ENCODE assay signal across 8 cellular contexts in genomic region chr7:155069992-155070827, GRCh38. TPM values are rescaled to one million over a fixed set of nuclear protein-coding genes. Genes with fewer than 3 reads are reported as not detected.
DNase-seq lines count a peak whose midpoint lies in the region; ATAC-seq and TF ChIP-seq lines count a peak whose summit lies in the region.

TSS of gene HTR5A (plus strand) at chr7:155070324. CDS start at chr7:155070900, 576 bp downstream.

- DNase-seq in NCI-H1092 (lab: John Stamatoyannopoulos, UW) (peak; percentile 78), lung (ENCODE audit: low spot score) (peak; percentile 77), NCI-H146 (lab: John Stamatoyannopoulos, UW) (no peak)
- peak; percentile 32 to 52 for DNase-seq in activated CD8-positive, alpha-beta memory T cell treated with anti-CD3 and anti-CD28 coated beads for 1 hour (ENCODE audit: extremely low read depth in 1 of 2, low read depth in 1 of 2)
- peak; percentile 63 for DNase-seq in effector CD4-positive, alpha-beta T cell
- peak; percentile 54 for DNase-seq in stimulated activated CD8-positive, alpha-beta memory T cell treated with anti-CD3 and anti-CD28 coated beads, Interleukin-15, amount 100 ng/mL, for 1 hour (ENCODE audit: low read depth)

- no peaks in the 10 kb centered on the region for H3K36me3 ChIP-seq in lung (ENCODE audit: control insufficient read depth in 2 of 2, insufficient read depth in 2 of 2, low read length in 2 of 2)

- 3 to 4% methylated on average over 44 to 49 of the region's 49 CpGs for WGBS in lung, 2 donors

- peaks cover 0 to 2% of the 10 kb centered on the region in 2 donors for H3K4me1 ChIP-seq in lung (ENCODE audit: control insufficient read depth in 2 of 2, insufficient read depth in 2 of 2, low read length in 2 of 2)

- ATAC-seq in GM18505 (IDR thresholded peaks at IDR 0.05; ENCODE audit: unreplicated experiment): peak; percentile 96
- ATAC-seq in HG02588 (IDR thresholded peaks at IDR 0.05; ENCODE audit: unreplicated experiment): peak; percentile 83
- peak; percentile 97 for ATAC-seq in lung (ENCODE audit: insufficient read depth, low FRiP score)

- no peak for TF ChIP-seq CTCF in lung (IDR thresholded peaks at IDR 0.05; ENCODE audit: control extremely low read depth, extremely low read depth)

- no peak within 1 kb of the TSS for H3K4me3 ChIP-seq in lung

- peaks cover 0 to 2% of the 10 kb centered on the region in 2 donors for H3K9me3 ChIP-seq in lung (ENCODE audit: control insufficient read depth in 2 of 2, insufficient read depth in 1 of 2, low read length in 1 of 2)

- TF ChIP-seq POLR2A in GM18505 (IDR thresholded peaks at IDR 0.05; ENCODE audit: borderline replicate concordance, extremely low read depth, insufficient read depth, insufficient read length): no peak

- H3K27ac ChIP-seq in lung (ENCODE audit: low read depth in 1 of 2, low read length in 1 of 2): no peak within 1 kb of the TSS

- H3K27me3 ChIP-seq in lung (ENCODE audit: control insufficient read depth, insufficient read depth): peaks cover 3% of the 10 kb centered on the region

RNA-seq across cellular contexts. Expression of gene HTR5A, which starts in this region (rescaled TPM):
- not detected for total RNA-seq in lung
- polyA plus RNA-seq in lung: not detected

Comparison
In these comparisons a context has a peak if more than half of its experiments do, and no peak if none do; other contexts are left out.
1. Peak in DNase-seq and ATAC-seq in lung; RNA of the gene not detected or under 1 TPM.